ENCODE assay signal across 1 cellular context in the genomic region with DNA sequence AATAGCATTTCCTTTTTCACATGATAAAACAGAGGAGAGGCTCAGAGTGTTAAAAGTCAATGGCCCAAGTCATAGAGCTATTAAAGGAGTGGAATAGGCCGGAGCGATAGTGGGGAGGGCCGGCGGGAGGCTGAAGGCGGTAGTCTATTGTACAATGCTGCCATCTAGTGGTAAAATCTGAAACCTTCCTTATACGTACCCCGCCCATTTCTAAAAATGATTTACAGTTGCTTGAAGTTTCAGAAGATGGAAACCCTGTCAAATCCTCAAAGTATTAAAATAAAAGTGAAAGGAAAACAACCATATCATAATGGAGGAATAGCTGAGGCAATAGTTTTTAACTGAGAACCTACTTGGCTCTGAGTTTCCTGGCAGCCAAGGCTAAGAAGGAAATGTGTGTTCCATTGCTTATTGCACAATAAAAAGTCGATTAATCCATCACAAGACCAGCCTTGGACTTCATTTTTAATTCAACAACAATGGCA.
TF ChIP-seq lines count a peak whose summit lies in the region.

No MANE protein-coding gene starts in this region.

TF ChIP-seq in K562, 482 proteins besides CTCF, POLR2A, EP300 and RAD21 (continued from another document and continues in another):
- TF ChIP-seq RBM17 (IDR thresholded peaks at IDR 0.05; ENCODE audit: borderline replicate concordance, low read depth, low read length) (no peak), CCAR2 (IDR thresholded peaks at IDR 0.05; ENCODE audit: low read depth, low read length) (no peak), NCOA6 (IDR thresholded peaks at IDR 0.05) (no peak), TSC22D4 (tag; IDR thresholded peaks at IDR 0.05) (no peak), BDP1 (IDR thresholded peaks at IDR 0.05; ENCODE audit: insufficient read depth, insufficient read length) (no peak), CHD1 (IDR thresholded peaks at IDR 0.05; ENCODE audit: low read length) (no peak), ARID2 (IDR thresholded peaks at IDR 0.05) (peak; percentile 77; the same call in 1 of the 2 replicates), ZBTB43 (CRISPR knock-in tag; IDR thresholded peaks at IDR 0.05) (no peak), PBX2 (CRISPR knock-in tag; IDR thresholded peaks at IDR 0.05; ENCODE audit: low read depth) (no peak), PBX2 (tag; conservative IDR thresholded peaks at IDR 0.05; ENCODE audit: low read depth) (peak; percentile 97), TEAD1 (CRISPR knock-in tag; IDR thresholded peaks at IDR 0.05) (no peak), BACH1 (tag; IDR thresholded peaks at IDR 0.05) (no peak), HMG20A (CRISPR knock-in tag; conservative IDR thresholded peaks at IDR 0.05) (no peak; the same call in 1 of the 2 replicates), ZNF407 (IDR thresholded peaks at IDR 0.05; ENCODE audit: low read depth) (no peak), HDAC3 (IDR thresholded peaks at IDR 0.05; ENCODE audit: borderline replicate concordance, partially characterized antibody) (no peak), MAZ (CRISPR knock-in tag; conservative IDR thresholded peaks at IDR 0.05 in 1 of 2, IDR thresholded peaks at IDR 0.05 in 1 of 2) (peak; percentile 34 to 91; a peak in 2 of 4 replicates), ZNF76 (CRISPR knock-in tag; IDR thresholded peaks at IDR 0.05; ENCODE audit: borderline replicate concordance) (no peak), MITF (IDR thresholded peaks at IDR 0.05) (no peak), ZNF217 (CRISPR knock-in tag; IDR thresholded peaks at IDR 0.05) (no peak), SREBF2 (CRISPR knock-in tag; IDR thresholded peaks at IDR 0.05) (no peak), ESRRB (CRISPR knock-in tag; IDR thresholded peaks at IDR 0.05; ENCODE audit: borderline replicate concordance) (no peak), CEBPB (tag; IDR thresholded peaks at IDR 0.05) (peak; percentile 96), ZNF24 (IDR thresholded peaks at IDR 0.05) (no peak), VEZF1 (CRISPR knock-in tag; IDR thresholded peaks at IDR 0.05) (peak; percentile 85), FOXK1 (CRISPR knock-in tag; IDR thresholded peaks at IDR 0.05; ENCODE audit: borderline replicate concordance) (no peak), CREB1 (IDR thresholded peaks at IDR 0.05) (no peak), CREB1 (CRISPR knock-in tag; IDR thresholded peaks at IDR 0.05) (no peak), ZNF347 (CRISPR knock-in tag; IDR thresholded peaks at IDR 0.05; ENCODE audit: low read depth) (no peak), MEIS2 (IDR thresholded peaks at IDR 0.05; ENCODE audit: partially characterized antibody) (peak; percentile 95), SIN3A (IDR thresholded peaks at IDR 0.05; ENCODE audit: borderline replicate concordance in 2 of 2, control insufficient read depth in 1 of 2, low read depth in 2 of 2, low read length in 2 of 2) (no peak), SNRNP70 (optimal IDR thresholded peaks at IDR 0.05; ENCODE audit: low read depth, low read length) (no peak), MYBL2 (IDR thresholded peaks at IDR 0.05; ENCODE audit: low read depth) (no peak), MYBL2 (CRISPR knock-in tag; IDR thresholded peaks at IDR 0.05; ENCODE audit: borderline replicate concordance) (no peak), ZNF644 (tag; IDR thresholded peaks at IDR 0.05; ENCODE audit: low read depth) (no peak), CBFA2T2 (conservative IDR thresholded peaks at IDR 0.05) (no peak)
- TF ChIP-seq, protein P1, sequence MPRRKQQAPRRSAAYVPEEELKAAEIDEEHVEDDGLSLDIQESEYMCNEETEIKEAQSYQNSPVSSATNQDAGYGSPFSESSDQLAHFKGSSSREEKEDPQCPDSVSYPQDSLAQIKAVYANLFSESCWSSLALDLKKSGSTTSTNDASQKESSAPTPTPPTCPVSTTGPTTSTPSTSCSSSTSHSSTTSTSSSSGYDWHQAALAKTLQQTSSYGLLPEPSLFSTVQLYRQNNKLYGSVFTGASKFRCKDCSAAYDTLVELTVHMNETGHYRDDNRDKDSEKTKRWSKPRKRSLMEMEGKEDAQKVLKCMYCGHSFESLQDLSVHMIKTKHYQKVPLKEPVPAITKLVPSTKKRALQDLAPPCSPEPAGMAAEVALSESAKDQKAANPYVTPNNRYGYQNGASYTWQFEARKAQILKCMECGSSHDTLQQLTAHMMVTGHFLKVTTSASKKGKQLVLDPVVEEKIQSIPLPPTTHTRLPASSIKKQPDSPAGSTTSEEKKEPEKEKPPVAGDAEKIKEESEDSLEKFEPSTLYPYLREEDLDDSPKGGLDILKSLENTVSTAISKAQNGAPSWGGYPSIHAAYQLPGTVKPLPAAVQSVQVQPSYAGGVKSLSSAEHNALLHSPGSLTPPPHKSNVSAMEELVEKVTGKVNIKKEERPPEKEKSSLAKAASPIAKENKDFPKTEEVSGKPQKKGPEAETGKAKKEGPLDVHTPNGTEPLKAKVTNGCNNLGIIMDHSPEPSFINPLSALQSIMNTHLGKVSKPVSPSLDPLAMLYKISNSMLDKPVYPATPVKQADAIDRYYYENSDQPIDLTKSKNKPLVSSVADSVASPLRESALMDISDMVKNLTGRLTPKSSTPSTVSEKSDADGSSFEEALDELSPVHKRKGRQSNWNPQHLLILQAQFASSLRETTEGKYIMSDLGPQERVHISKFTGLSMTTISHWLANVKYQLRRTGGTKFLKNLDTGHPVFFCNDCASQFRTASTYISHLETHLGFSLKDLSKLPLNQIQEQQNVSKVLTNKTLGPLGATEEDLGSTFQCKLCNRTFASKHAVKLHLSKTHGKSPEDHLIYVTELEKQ (CRISPR knock-in tag; IDR thresholded peaks at IDR 0.05) = no peak
- TF ChIP-seq, protein P2, sequence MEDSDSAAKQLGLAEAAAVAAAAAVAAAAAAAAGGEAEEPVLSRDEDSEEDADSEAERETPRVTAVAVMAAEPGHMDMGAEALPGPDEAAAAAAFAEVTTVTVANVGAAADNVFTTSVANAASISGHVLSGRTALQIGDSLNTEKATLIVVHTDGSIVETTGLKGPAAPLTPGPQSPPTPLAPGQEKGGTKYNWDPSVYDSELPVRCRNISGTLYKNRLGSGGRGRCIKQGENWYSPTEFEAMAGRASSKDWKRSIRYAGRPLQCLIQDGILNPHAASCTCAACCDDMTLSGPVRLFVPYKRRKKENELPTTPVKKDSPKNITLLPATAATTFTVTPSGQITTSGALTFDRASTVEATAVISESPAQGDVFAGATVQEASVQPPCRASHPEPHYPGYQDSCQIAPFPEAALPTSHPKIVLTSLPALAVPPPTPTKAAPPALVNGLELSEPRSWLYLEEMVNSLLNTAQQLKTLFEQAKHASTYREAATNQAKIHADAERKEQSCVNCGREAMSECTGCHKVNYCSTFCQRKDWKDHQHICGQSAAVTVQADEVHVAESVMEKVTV (CRISPR knock-in tag; IDR thresholded peaks at IDR 0.05) = peak; percentile 97
- TF ChIP-seq, protein P3, sequence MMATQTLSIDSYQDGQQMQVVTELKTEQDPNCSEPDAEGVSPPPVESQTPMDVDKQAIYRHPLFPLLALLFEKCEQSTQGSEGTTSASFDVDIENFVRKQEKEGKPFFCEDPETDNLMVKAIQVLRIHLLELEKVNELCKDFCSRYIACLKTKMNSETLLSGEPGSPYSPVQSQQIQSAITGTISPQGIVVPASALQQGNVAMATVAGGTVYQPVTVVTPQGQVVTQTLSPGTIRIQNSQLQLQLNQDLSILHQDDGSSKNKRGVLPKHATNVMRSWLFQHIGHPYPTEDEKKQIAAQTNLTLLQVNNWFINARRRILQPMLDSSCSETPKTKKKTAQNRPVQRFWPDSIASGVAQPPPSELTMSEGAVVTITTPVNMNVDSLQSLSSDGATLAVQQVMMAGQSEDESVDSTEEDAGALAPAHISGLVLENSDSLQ (IDR thresholded peaks at IDR 0.05) = peak; percentile 90
